1 cellular context compared by ENCODE assay signal in the genomic region with DNA sequence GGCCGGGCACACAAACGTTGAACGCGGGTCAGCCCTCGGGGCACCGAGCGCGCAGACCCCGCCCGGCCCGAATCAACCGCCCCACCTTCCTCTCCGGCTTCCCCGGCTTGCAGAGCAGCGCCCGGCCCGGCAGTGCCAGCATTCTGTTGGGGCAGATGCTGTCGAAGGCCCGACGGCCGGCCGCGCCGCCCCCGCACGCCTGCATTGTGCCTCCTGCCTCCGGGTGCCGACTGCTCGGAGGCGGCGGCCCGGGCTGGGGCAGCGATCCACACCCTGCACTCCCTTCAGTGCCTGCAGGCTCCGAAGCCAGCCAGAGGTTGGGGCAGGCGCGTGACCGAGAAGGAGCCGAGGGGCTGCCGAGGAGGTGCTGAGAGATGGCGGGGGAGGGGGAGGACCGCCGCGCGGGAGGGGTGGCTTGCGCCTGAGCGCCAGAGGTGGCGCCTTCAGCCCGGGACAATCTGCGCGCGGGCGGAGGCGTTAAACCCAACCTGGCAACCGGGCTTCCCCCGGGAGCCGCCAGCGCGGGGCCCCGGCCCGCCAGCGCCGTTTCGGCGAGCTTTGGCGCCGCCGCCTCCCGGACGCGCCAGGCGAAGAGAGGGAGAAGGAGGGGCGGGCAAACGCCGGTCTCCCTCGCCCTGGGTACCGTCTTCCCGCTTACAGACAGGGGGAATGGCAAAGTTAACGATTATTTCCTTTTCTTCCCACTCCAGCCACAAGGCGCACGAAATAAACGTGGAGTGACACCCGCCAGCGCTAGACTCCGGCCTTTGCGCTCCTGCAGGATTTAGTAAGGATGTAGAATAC.
TF ChIP-seq lines count a peak whose summit lies in the region.

A gene (minus strand): TSS at position 382 of the 804 bp plus-strand sequence. CDS start 177 bp downstream, at position 205.

TF ChIP-seq in K562, 482 proteins besides CTCF, POLR2A, EP300 and RAD21 (continued from another document and continues in another):
- TF ChIP-seq, protein P1, sequence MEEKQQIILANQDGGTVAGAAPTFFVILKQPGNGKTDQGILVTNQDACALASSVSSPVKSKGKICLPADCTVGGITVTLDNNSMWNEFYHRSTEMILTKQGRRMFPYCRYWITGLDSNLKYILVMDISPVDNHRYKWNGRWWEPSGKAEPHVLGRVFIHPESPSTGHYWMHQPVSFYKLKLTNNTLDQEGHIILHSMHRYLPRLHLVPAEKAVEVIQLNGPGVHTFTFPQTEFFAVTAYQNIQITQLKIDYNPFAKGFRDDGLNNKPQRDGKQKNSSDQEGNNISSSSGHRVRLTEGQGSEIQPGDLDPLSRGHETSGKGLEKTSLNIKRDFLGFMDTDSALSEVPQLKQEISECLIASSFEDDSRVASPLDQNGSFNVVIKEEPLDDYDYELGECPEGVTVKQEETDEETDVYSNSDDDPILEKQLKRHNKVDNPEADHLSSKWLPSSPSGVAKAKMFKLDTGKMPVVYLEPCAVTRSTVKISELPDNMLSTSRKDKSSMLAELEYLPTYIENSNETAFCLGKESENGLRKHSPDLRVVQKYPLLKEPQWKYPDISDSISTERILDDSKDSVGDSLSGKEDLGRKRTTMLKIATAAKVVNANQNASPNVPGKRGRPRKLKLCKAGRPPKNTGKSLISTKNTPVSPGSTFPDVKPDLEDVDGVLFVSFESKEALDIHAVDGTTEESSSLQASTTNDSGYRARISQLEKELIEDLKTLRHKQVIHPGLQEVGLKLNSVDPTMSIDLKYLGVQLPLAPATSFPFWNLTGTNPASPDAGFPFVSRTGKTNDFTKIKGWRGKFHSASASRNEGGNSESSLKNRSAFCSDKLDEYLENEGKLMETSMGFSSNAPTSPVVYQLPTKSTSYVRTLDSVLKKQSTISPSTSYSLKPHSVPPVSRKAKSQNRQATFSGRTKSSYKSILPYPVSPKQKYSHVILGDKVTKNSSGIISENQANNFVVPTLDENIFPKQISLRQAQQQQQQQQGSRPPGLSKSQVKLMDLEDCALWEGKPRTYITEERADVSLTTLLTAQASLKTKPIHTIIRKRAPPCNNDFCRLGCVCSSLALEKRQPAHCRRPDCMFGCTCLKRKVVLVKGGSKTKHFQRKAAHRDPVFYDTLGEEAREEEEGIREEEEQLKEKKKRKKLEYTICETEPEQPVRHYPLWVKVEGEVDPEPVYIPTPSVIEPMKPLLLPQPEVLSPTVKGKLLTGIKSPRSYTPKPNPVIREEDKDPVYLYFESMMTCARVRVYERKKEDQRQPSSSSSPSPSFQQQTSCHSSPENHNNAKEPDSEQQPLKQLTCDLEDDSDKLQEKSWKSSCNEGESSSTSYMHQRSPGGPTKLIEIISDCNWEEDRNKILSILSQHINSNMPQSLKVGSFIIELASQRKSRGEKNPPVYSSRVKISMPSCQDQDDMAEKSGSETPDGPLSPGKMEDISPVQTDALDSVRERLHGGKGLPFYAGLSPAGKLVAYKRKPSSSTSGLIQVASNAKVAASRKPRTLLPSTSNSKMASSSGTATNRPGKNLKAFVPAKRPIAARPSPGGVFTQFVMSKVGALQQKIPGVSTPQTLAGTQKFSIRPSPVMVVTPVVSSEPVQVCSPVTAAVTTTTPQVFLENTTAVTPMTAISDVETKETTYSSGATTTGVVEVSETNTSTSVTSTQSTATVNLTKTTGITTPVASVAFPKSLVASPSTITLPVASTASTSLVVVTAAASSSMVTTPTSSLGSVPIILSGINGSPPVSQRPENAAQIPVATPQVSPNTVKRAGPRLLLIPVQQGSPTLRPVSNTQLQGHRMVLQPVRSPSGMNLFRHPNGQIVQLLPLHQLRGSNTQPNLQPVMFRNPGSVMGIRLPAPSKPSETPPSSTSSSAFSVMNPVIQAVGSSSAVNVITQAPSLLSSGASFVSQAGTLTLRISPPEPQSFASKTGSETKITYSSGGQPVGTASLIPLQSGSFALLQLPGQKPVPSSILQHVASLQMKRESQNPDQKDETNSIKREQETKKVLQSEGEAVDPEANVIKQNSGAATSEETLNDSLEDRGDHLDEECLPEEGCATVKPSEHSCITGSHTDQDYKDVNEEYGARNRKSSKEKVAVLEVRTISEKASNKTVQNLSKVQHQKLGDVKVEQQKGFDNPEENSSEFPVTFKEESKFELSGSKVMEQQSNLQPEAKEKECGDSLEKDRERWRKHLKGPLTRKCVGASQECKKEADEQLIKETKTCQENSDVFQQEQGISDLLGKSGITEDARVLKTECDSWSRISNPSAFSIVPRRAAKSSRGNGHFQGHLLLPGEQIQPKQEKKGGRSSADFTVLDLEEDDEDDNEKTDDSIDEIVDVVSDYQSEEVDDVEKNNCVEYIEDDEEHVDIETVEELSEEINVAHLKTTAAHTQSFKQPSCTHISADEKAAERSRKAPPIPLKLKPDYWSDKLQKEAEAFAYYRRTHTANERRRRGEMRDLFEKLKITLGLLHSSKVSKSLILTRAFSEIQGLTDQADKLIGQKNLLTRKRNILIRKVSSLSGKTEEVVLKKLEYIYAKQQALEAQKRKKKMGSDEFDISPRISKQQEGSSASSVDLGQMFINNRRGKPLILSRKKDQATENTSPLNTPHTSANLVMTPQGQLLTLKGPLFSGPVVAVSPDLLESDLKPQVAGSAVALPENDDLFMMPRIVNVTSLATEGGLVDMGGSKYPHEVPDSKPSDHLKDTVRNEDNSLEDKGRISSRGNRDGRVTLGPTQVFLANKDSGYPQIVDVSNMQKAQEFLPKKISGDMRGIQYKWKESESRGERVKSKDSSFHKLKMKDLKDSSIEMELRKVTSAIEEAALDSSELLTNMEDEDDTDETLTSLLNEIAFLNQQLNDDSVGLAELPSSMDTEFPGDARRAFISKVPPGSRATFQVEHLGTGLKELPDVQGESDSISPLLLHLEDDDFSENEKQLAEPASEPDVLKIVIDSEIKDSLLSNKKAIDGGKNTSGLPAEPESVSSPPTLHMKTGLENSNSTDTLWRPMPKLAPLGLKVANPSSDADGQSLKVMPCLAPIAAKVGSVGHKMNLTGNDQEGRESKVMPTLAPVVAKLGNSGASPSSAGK (IDR thresholded peaks at IDR 0.05), result peak; percentile 81
- TF ChIP-seq GABPA (tag; conservative IDR thresholded peaks at IDR 0.05; ENCODE audit: low read depth), result no peak
- TF ChIP-seq HMG20B (CRISPR knock-in tag; IDR thresholded peaks at IDR 0.05), result no peak
- no peak for TF ChIP-seq GATA2 (CRISPR knock-in tag; IDR thresholded peaks at IDR 0.05)
- peak; percentile 24 for TF ChIP-seq FIP1L1 (IDR thresholded peaks at IDR 0.05; ENCODE audit: low read depth, low read length, poor library complexity, severe bottlenecking)
- TF ChIP-seq ASH1L (IDR thresholded peaks at IDR 0.05; ENCODE audit: borderline replicate concordance, low read depth, partially characterized antibody), result no peak
- no peak for TF ChIP-seq ZNF239 (CRISPR knock-in tag; IDR thresholded peaks at IDR 0.05)
- TF ChIP-seq PHB2 (IDR thresholded peaks at IDR 0.05; ENCODE audit: low read depth), result no peak
- TF ChIP-seq ZKSCAN3 (CRISPR knock-in tag; IDR thresholded peaks at IDR 0.05), result no peak
- TF ChIP-seq RAD51 (IDR thresholded peaks at IDR 0.05; ENCODE audit: borderline replicate concordance, low read depth), result no peak
- TF ChIP-seq, protein P2, sequence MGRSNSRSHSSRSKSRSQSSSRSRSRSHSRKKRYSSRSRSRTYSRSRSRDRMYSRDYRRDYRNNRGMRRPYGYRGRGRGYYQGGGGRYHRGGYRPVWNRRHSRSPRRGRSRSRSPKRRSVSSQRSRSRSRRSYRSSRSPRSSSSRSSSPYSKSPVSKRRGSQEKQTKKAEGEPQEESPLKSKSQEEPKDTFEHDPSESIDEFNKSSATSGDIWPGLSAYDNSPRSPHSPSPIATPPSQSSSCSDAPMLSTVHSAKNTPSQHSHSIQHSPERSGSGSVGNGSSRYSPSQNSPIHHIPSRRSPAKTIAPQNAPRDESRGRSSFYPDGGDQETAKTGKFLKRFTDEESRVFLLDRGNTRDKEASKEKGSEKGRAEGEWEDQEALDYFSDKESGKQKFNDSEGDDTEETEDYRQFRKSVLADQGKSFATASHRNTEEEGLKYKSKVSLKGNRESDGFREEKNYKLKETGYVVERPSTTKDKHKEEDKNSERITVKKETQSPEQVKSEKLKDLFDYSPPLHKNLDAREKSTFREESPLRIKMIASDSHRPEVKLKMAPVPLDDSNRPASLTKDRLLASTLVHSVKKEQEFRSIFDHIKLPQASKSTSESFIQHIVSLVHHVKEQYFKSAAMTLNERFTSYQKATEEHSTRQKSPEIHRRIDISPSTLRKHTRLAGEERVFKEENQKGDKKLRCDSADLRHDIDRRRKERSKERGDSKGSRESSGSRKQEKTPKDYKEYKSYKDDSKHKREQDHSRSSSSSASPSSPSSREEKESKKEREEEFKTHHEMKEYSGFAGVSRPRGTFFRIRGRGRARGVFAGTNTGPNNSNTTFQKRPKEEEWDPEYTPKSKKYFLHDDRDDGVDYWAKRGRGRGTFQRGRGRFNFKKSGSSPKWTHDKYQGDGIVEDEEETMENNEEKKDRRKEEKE (IDR thresholded peaks at IDR 0.05; ENCODE audit: borderline replicate concordance in 1 of 2, control insufficient read depth in 1 of 2, low read depth in 2 of 2, low read length in 1 of 2), result no peak
- no peak for TF ChIP-seq POU5F1 (IDR thresholded peaks at IDR 0.05; ENCODE audit: borderline replicate concordance, low read depth, low read length, partially characterized antibody)
- no peak for TF ChIP-seq FOXJ2 (tag; IDR thresholded peaks at IDR 0.05)
- TF ChIP-seq, protein P3, sequence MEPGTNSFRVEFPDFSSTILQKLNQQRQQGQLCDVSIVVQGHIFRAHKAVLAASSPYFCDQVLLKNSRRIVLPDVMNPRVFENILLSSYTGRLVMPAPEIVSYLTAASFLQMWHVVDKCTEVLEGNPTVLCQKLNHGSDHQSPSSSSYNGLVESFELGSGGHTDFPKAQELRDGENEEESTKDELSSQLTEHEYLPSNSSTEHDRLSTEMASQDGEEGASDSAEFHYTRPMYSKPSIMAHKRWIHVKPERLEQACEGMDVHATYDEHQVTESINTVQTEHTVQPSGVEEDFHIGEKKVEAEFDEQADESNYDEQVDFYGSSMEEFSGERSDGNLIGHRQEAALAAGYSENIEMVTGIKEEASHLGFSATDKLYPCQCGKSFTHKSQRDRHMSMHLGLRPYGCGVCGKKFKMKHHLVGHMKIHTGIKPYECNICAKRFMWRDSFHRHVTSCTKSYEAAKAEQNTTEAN (CRISPR knock-in tag; IDR thresholded peaks at IDR 0.05), result no peak
- TF ChIP-seq NR4A1 (CRISPR knock-in tag; IDR thresholded peaks at IDR 0.05), result no peak
- no peak for TF ChIP-seq NR4A1 (tag; IDR thresholded peaks at IDR 0.05)
- 0 out of 4 replicates have a peak, but pooled peaks of 1 of the 2 experiments have one; percentile 11 for TF ChIP-seq SIN3A (IDR thresholded peaks at IDR 0.05; ENCODE audit: borderline replicate concordance in 2 of 2, control insufficient read depth in 1 of 2, low read depth in 2 of 2, low read length in 2 of 2)
- TF ChIP-seq, protein P4, sequence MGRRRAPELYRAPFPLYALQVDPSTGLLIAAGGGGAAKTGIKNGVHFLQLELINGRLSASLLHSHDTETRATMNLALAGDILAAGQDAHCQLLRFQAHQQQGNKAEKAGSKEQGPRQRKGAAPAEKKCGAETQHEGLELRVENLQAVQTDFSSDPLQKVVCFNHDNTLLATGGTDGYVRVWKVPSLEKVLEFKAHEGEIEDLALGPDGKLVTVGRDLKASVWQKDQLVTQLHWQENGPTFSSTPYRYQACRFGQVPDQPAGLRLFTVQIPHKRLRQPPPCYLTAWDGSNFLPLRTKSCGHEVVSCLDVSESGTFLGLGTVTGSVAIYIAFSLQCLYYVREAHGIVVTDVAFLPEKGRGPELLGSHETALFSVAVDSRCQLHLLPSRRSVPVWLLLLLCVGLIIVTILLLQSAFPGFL (CRISPR knock-in tag; IDR thresholded peaks at IDR 0.05), result no peak
- peak in 1 of 2 experiments; percentile 99; a peak in 2 of 4 replicates for TF ChIP-seq KDM1A (IDR thresholded peaks at IDR 0.05)
- TF ChIP-seq KLF10 (CRISPR knock-in tag; IDR thresholded peaks at IDR 0.05), result no peak
- TF ChIP-seq SNIP1 (IDR thresholded peaks at IDR 0.05; ENCODE audit: low read depth), result no peak
- TF ChIP-seq ZNF263 (CRISPR knock-in tag; IDR thresholded peaks at IDR 0.05; ENCODE audit: borderline replicate concordance), result peak; percentile 64; the same call in 1 of the 2 replicates
- TF ChIP-seq, protein P5, sequence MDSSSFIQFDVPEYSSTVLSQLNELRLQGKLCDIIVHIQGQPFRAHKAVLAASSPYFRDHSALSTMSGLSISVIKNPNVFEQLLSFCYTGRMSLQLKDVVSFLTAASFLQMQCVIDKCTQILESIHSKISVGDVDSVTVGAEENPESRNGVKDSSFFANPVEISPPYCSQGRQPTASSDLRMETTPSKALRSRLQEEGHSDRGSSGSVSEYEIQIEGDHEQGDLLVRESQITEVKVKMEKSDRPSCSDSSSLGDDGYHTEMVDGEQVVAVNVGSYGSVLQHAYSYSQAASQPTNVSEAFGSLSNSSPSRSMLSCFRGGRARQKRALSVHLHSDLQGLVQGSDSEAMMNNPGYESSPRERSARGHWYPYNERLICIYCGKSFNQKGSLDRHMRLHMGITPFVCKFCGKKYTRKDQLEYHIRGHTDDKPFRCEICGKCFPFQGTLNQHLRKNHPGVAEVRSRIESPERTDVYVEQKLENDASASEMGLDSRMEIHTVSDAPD (CRISPR knock-in tag; IDR thresholded peaks at IDR 0.05), result no peak
- TF ChIP-seq ARHGAP35 (IDR thresholded peaks at IDR 0.05; ENCODE audit: partially characterized antibody), result no peak
- TF ChIP-seq, protein P6, sequence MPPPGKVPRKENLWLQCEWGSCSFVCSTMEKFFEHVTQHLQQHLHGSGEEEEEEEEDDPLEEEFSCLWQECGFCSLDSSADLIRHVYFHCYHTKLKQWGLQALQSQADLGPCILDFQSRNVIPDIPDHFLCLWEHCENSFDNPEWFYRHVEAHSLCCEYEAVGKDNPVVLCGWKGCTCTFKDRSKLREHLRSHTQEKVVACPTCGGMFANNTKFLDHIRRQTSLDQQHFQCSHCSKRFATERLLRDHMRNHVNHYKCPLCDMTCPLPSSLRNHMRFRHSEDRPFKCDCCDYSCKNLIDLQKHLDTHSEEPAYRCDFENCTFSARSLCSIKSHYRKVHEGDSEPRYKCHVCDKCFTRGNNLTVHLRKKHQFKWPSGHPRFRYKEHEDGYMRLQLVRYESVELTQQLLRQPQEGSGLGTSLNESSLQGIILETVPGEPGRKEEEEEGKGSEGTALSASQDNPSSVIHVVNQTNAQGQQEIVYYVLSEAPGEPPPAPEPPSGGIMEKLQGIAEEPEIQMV (tag; conservative IDR thresholded peaks at IDR 0.05; ENCODE audit: low read depth), result no peak
- TF ChIP-seq ILK (tag; IDR thresholded peaks at IDR 0.05; ENCODE audit: borderline replicate concordance, low read depth), result no peak
- TF ChIP-seq MTA1 (IDR thresholded peaks at IDR 0.05; ENCODE audit: borderline replicate concordance), result peak; percentile 75; the same call in 1 of the 2 replicates
- TF ChIP-seq U2AF1 (optimal IDR thresholded peaks at IDR 0.05; ENCODE audit: low read depth, low read length), result no peak
- TF ChIP-seq MTA3 (IDR thresholded peaks at IDR 0.05; ENCODE audit: borderline replicate concordance), result no peak
- TF ChIP-seq CHD1 (IDR thresholded peaks at IDR 0.05; ENCODE audit: low read length), result no peak
- TF ChIP-seq TBP (optimal IDR thresholded peaks at IDR 0.05; ENCODE audit: low read depth, low read length), result peak; percentile 29
- no peak for TF ChIP-seq CBX5 (IDR thresholded peaks at IDR 0.05; ENCODE audit: borderline replicate concordance, low read depth)
- TF ChIP-seq CREB1 (IDR thresholded peaks at IDR 0.05), result peak; percentile 70
- TF ChIP-seq CREB1 (CRISPR knock-in tag; IDR thresholded peaks at IDR 0.05), result peak; percentile 75
- TF ChIP-seq STAT5A (IDR thresholded peaks at IDR 0.05; ENCODE audit: borderline replicate concordance, low read length), result no peak
